Comparison of ENCODE assay signal across 20 cellular contexts in the genomic region with DNA sequence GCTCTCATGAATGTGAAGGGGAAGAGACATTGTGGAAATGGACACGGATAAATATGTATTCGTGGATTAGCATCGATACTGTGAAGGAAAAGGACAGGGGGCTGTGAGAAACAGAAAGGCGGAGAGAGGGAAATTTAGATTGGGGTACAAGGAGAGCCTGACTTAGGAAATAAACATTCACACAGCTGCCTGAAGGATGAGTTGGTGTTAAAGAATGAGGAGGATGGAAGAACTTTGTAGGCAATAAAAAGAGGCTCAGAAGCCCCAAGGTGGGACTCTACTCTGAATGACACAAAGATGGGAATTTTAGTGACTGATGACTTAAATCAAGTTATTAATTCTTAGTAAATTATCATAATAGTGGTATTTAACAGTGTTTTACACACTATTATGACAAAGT.
"Had no signal": no experiment of that assay in that cellular context is flagged by ENCODE, and none has a peak within 500 bp of the region (broad histone marks: within the 10 kb centered on the region; RNA-seq: fewer than 3 reads in every experiment).

No MANE protein-coding gene starts in this region.

- H3K36me3 ChIP-seq: ovary, prostate gland, tibial nerve, uterus, WERI-Rb-1 had no signal

- H3K27ac Mint-ChIP-seq: activated CD4-positive, alpha-beta T cell treated with anti-CD3 and anti-CD28 coated beads, Interleukin-2, amount 10 ng/mL, durations not matched to agents 7 days and 5 days; activated CD8-positive, alpha-beta memory T cell treated with anti-CD3 and anti-CD28 coated beads, Interleukin-2, amount 10 ng/mL, durations not matched to agents 7 days and 5 days; activated CD8-positive, alpha-beta T cell treated with anti-CD3 and anti-CD28 coated beads for 36 hours; activated naive CD4-positive, alpha-beta T cell treated with anti-CD3 and anti-CD28 coated beads, Interleukin-2, amount 50 U/mL, for 24 hours; brain; dendritic cell treated with granulocyte-macrophage colony-stimulating factor and Interleukin-4, amounts not matched to agents 40 ng/mL and 50 ng/mL, for 4 days; mesothelial cell of epicardium; natural killer cell; stimulated activated naive CD8-positive, alpha-beta T cell treated with anti-CD3 and anti-CD28 coated beads, Interleukin-15, amount 100 ng/mL, for 72 hours had no signal

- H3K4me3 Mint-ChIP-seq: activated CD4-positive, alpha-beta T cell treated with anti-CD3 and anti-CD28 coated beads, Interleukin-2, amount 10 ng/mL, durations not matched to agents 7 days and 5 days; activated CD8-positive, alpha-beta memory T cell treated with anti-CD3 and anti-CD28 coated beads, Interleukin-2, amount 10 ng/mL, durations not matched to agents 7 days and 5 days; activated CD8-positive, alpha-beta T cell treated with anti-CD3 and anti-CD28 coated beads for 36 hours; activated naive CD4-positive, alpha-beta T cell treated with anti-CD3 and anti-CD28 coated beads, Interleukin-2, amount 50 U/mL, for 24 hours; brain; dendritic cell treated with granulocyte-macrophage colony-stimulating factor and Interleukin-4, amounts not matched to agents 40 ng/mL and 50 ng/mL, for 4 days; mesothelial cell of epicardium; natural killer cell; stimulated activated naive CD8-positive, alpha-beta T cell treated with anti-CD3 and anti-CD28 coated beads, Interleukin-15, amount 100 ng/mL, for 72 hours had no signal

- ATAC-seq: activated CD8-positive, alpha-beta memory T cell treated with anti-CD3 and anti-CD28 coated beads, Interleukin-2, amount 10 ng/mL, durations not matched to agents 7 days and 5 days; activated CD8-positive, alpha-beta T cell treated with anti-CD3 and anti-CD28 coated beads for 36 hours; natural killer cell had no signal

- H3K9me3 Mint-ChIP-seq: activated CD4-positive, alpha-beta T cell treated with anti-CD3 and anti-CD28 coated beads, Interleukin-2, amount 10 ng/mL, durations not matched to agents 7 days and 5 days; activated CD8-positive, alpha-beta T cell treated with anti-CD3 and anti-CD28 coated beads for 36 hours; activated naive CD4-positive, alpha-beta T cell treated with anti-CD3 and anti-CD28 coated beads, Interleukin-2, amount 50 U/mL, for 24 hours; brain; dendritic cell treated with granulocyte-macrophage colony-stimulating factor and Interleukin-4, amounts not matched to agents 40 ng/mL and 50 ng/mL, for 4 days; mesothelial cell of epicardium; natural killer cell; stimulated activated naive CD8-positive, alpha-beta T cell treated with anti-CD3 and anti-CD28 coated beads, Interleukin-15, amount 100 ng/mL, for 72 hours had no signal

- H3K36me3 Mint-ChIP-seq: activated CD8-positive, alpha-beta memory T cell treated with anti-CD3 and anti-CD28 coated beads, Interleukin-2, amount 10 ng/mL, durations not matched to agents 7 days and 5 days; activated naive CD4-positive, alpha-beta T cell treated with anti-CD3 and anti-CD28 coated beads, Interleukin-2, amount 50 U/mL, for 24 hours; brain; mesothelial cell of epicardium; natural killer cell had no signal

- H3K27me3 ChIP-seq: ovary, tibial nerve, uterus had no signal

- DNase-seq: activated CD4-positive, alpha-beta T cell treated with anti-CD3 and anti-CD28 coated beads, Interleukin-2, amount 10 ng/mL, durations not matched to agents 7 days and 5 days; activated CD4-positive, CD25-positive, alpha-beta regulatory T cell treated with anti-CD3 and anti-CD28 coated beads, Interleukin-2, amount 50 U/mL, for 72 hours; activated CD8-positive, alpha-beta memory T cell treated with anti-CD3 and anti-CD28 coated beads, Interleukin-2, amount 10 ng/mL, durations not matched to agents 7 days and 5 days; activated CD8-positive, alpha-beta T cell treated with anti-CD3 and anti-CD28 coated beads for 36 hours; activated gamma-delta T cell treated with Interleukin-2 at 50 U/mL for 16 hours; anterior cingulate cortex; effector CD4-positive, alpha-beta T cell; natural killer cell; ovary; stimulated activated CD4-positive, alpha-beta T cell treated with anti-CD3 and anti-CD28 coated beads, Interleukin-4, amount 100 ng/mL, for 4 hours; stimulated activated naive CD8-positive, alpha-beta T cell treated with anti-CD3 and anti-CD28 coated beads, Interleukin-15, amount 100 ng/mL, for 72 hours; uterus; WERI-Rb-1 had no signal

- H3K4me1 ChIP-seq: prostate gland, uterus had no signal

- H3K27ac ChIP-seq: ovary, prostate gland, tibial nerve, uterus, WERI-Rb-1 had no signal

- H3K9me3 ChIP-seq: ovary, prostate gland, tibial nerve, uterus had no signal

- H3K4me1 Mint-ChIP-seq: activated CD4-positive, alpha-beta T cell treated with anti-CD3 and anti-CD28 coated beads, Interleukin-2, amount 10 ng/mL, durations not matched to agents 7 days and 5 days; activated CD8-positive, alpha-beta memory T cell treated with anti-CD3 and anti-CD28 coated beads, Interleukin-2, amount 10 ng/mL, durations not matched to agents 7 days and 5 days; natural killer cell; stimulated activated naive CD8-positive, alpha-beta T cell treated with anti-CD3 and anti-CD28 coated beads, Interleukin-15, amount 100 ng/mL, for 72 hours had no signal

- H3K27me3 Mint-ChIP-seq: activated CD8-positive, alpha-beta T cell treated with anti-CD3 and anti-CD28 coated beads for 36 hours; activated naive CD4-positive, alpha-beta T cell treated with anti-CD3 and anti-CD28 coated beads, Interleukin-2, amount 50 U/mL, for 24 hours; stimulated activated naive CD8-positive, alpha-beta T cell treated with anti-CD3 and anti-CD28 coated beads, Interleukin-15, amount 100 ng/mL, for 72 hours had no signal

- H3K4me3 ChIP-seq: lung, ovary, prostate gland, tibial nerve, uterus had no signal
